In genomic region chr17:81404557-81405165, GRCh38 we compare ENCODE assay signal across 1 cellular context.
TF ChIP-seq lines count a peak whose summit lies in the region.

No MANE protein-coding gene starts in this region.

TF ChIP-seq in HEK293, 187 proteins besides CTCF, POLR2A, EP300 and RAD21 (continued from another document):
- TF ChIP-seq TSHZ1 (tag by site-specific recombination; IDR thresholded peaks at IDR 0.05; ENCODE audit: borderline replicate concordance) (no peak), ZNF658 (tag by site-specific recombination; IDR thresholded peaks at IDR 0.05) (no peak), ZNF366 (tag by site-specific recombination; conservative IDR thresholded peaks at IDR 0.05) (peak; percentile 52), ZSCAN30 (tag by site-specific recombination; IDR thresholded peaks at IDR 0.05) (0 out of 2 replicates have a peak, but pooled peaks have one; percentile 4), SP7 (tag by site-specific recombination; IDR thresholded peaks at IDR 0.05) (0 out of 2 replicates have a peak, but pooled peaks have one; percentile 33), ZNF777 (tag by site-specific recombination; IDR thresholded peaks at IDR 0.05; ENCODE audit: borderline replicate concordance) (no peak), ZIC2 (tag by site-specific recombination; IDR thresholded peaks at IDR 0.05) (peak; percentile 20; the same call in 1 of the 2 replicates), KLF10 (tag by site-specific recombination; IDR thresholded peaks at IDR 0.05) (0 out of 2 replicates have a peak, but pooled peaks have one; percentile 25), ZNF24 (tag by site-specific recombination; IDR thresholded peaks at IDR 0.05) (no peak), ZFP41 (tag by site-specific recombination; IDR thresholded peaks at IDR 0.05; ENCODE audit: borderline replicate concordance) (no peak), ZNF311 (tag by site-specific recombination; IDR thresholded peaks at IDR 0.05; ENCODE audit: borderline replicate concordance) (no peak), ZFP37 (tag by site-specific recombination; IDR thresholded peaks at IDR 0.05) (no peak)
